Comparison of ENCODE assay signal across 9 cellular contexts in the genomic region with DNA sequence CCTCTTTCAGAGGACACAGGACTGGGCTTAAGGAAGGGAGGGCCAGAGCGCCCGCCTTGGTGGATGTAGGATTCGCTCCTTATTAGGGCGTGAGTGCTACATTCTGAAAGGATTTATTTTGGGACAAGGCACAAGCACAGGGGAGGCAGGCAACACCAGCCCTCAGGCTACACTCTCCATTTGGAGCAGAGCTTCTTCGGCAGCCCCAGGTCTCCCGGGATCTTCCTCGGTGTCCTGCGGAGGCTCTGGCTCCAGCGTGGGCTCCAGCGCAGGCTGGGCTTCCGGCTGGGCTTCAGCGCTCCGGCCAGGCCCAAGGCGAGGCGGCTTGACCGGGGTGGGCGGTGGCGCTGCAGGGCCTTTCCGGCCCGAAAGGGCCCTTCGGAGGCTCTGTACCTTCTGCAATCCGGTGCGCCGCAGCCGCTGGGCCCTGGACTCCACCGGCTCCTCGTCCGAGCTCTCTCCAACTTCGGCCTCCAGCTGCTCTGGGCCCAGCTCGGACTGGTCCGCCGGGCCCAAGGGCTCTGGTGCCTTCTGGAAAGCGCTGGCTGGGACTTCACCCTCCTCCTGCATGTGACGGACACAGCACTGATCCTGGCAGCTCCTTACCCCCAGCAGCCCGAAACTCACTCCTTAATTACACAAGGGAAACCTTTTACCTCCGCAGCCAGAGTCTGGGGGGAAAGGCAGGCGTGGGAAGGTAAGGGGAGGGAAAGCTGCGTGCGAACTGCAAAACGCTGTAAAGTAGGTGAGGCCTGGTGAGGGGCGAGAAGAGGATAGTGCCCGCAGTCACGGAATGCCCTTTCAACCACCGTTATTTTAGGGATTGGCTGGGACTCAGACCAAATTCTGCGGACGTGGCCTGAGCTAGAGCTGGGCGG. TPM values are rescaled to one million over a fixed set of nuclear protein-coding genes. Genes with fewer than 3 reads are reported as not detected.
A peak's percentile ranks its signal among the peaks of the same experiment; 100 is the strongest.
DNase-seq lines count a peak whose midpoint lies in the region; ATAC-seq and TF ChIP-seq lines count a peak whose summit lies in the region.
"Had no signal": no experiment of that assay in that cellular context is flagged by ENCODE, and none has a peak within 500 bp of the region (broad histone marks: within the 10 kb centered on the region; RNA-seq: fewer than 3 reads in every experiment).

No MANE protein-coding gene starts in this region.

- H3K27ac ChIP-seq in CD4-positive, CD25-positive, alpha-beta regulatory T cell (ENCODE audit: insufficient read depth, low read length, poor library complexity, severe bottlenecking) = no peak overlapping the region
- peak overlapping the region; percentile 88 to 93 for H3K27ac ChIP-seq in esophagus (ENCODE audit: low read depth in 2 of 2, low read length in 1 of 2)

- no peaks in the 10 kb centered on the region for H3K9me3 ChIP-seq in CD4-positive, CD25-positive, alpha-beta regulatory T cell (ENCODE audit: control insufficient read depth in 2 of 2, low read length in 2 of 2)
- H3K9me3 ChIP-seq in esophagus (ENCODE audit: control insufficient read depth in 2 of 2, insufficient read depth in 1 of 2, low read depth in 1 of 2, low read length in 1 of 2) = no peaks in the 10 kb centered on the region

- no peak for TF ChIP-seq CTCF in neural crest cell (conservative IDR thresholded peaks at IDR 0.05)

- no peak for ATAC-seq in CD4-positive, CD25-positive, alpha-beta regulatory T cell (ENCODE audit: low read depth in 2 of 2)
- ATAC-seq in GM21381 (IDR thresholded peaks at IDR 0.05; ENCODE audit: unreplicated experiment) = no peak
- no peak for ATAC-seq in GM18870 (IDR thresholded peaks at IDR 0.05; ENCODE audit: unreplicated experiment)
- no peak for ATAC-seq in GM19397 (IDR thresholded peaks at IDR 0.05; ENCODE audit: unreplicated experiment)

- peak overlapping the region in 1 of 3 donors; percentile 62 for H3K27ac Mint-ChIP-seq in CD4-positive, CD25-positive, alpha-beta regulatory T cell
- peak overlapping the region; percentile 94 for H3K27ac Mint-ChIP-seq in neural crest cell (ENCODE audit: unreplicated experiment)

- H3K4me1 Mint-ChIP-seq in CD4-positive, CD25-positive, alpha-beta regulatory T cell = peaks cover 4 to 27% (median 13%) of the 10 kb centered on the region in 4 donors
- peaks cover 38% of the 10 kb centered on the region for H3K4me1 Mint-ChIP-seq in neural crest cell

- peaks cover 50% of the 10 kb centered on the region for H3K27me3 Mint-ChIP-seq in CD4-positive, CD25-positive, alpha-beta regulatory T cell
- peaks cover 29% of the 10 kb centered on the region for H3K27me3 Mint-ChIP-seq in neural crest cell (ENCODE audit: low read depth)

- H3K4me3 ChIP-seq in CD4-positive, CD25-positive, alpha-beta regulatory T cell (ENCODE audit: low read depth, low read length) = no peak overlapping the region
- H3K4me3 ChIP-seq in esophagus (ENCODE audit: low read depth in 1 of 2, low read length in 2 of 2) = peak overlapping the region; percentile 37 to 59

- H3K36me3 Mint-ChIP-seq in CD4-positive, CD25-positive, alpha-beta regulatory T cell = no peaks in the 10 kb centered on the region
- no peaks in the 10 kb centered on the region for H3K36me3 Mint-ChIP-seq in neural crest cell (ENCODE audit: low read depth)
- H3K36me3 Mint-ChIP-seq: brain had no signal

- H3K4me1 ChIP-seq in CD4-positive, CD25-positive, alpha-beta regulatory T cell (ENCODE audit: control insufficient read depth, insufficient read depth, low read length, poor library complexity, severe bottlenecking) = peaks cover 21% of the 10 kb centered on the region
- H3K4me1 ChIP-seq in esophagus (ENCODE audit: control insufficient read depth in 2 of 2, insufficient read depth in 2 of 2, low read length in 1 of 2) = peaks cover 3 to 10% of the 10 kb centered on the region in 2 donors

- peak in 1 of 3 donors; percentile 4 for DNase-seq in CD4-positive, CD25-positive, alpha-beta regulatory T cell
- DNase-seq in RPMI7951 (ENCODE audit: low read depth) (peak; percentile 64), neural crest cell (ENCODE audit: low read depth, low spot score) (peak; percentile 32), NCI-H345 (lab: John Stamatoyannopoulos, UW) (no peak)

- no peaks in the 10 kb centered on the region for H3K9me3 Mint-ChIP-seq in CD4-positive, CD25-positive, alpha-beta regulatory T cell
- H3K9me3 Mint-ChIP-seq in neural crest cell = no peaks in the 10 kb centered on the region

- 9 to 20% methylated on average over 47 of the region's 47 CpGs for WGBS in esophagus, 2 donors

- peak overlapping the region in 3 of 4 donors; percentile 63 to 86 (median 78) for H3K4me3 Mint-ChIP-seq in CD4-positive, CD25-positive, alpha-beta regulatory T cell
- peak overlapping the region; percentile 79 for H3K4me3 Mint-ChIP-seq in neural crest cell

- no peaks in the 10 kb centered on the region for H3K27me3 ChIP-seq in CD4-positive, CD25-positive, alpha-beta regulatory T cell (ENCODE audit: control insufficient read depth, insufficient read depth, low read length)
- H3K27me3 ChIP-seq in esophagus (ENCODE audit: control insufficient read depth in 1 of 2, insufficient read depth in 2 of 2, low read length in 2 of 2) = no peaks in the 10 kb centered on the region

- no peaks in the 10 kb centered on the region for H3K36me3 ChIP-seq in CD4-positive, CD25-positive, alpha-beta regulatory T cell (ENCODE audit: control insufficient read depth, insufficient read depth, low read length)
- H3K36me3 ChIP-seq in esophagus (ENCODE audit: control insufficient read depth in 2 of 2, insufficient read depth in 2 of 2, low read length in 1 of 2) = no peaks in the 10 kb centered on the region

RNA-seq across cellular contexts. Expression of gene CAVIN3, which starts 1.1 kb away (rescaled TPM):
- total RNA-seq in CD4-positive, CD25-positive, alpha-beta regulatory T cell = 0.79 TPM
- polyA plus RNA-seq in CD4-positive, CD25-positive, alpha-beta regulatory T cell = 1 to 10 TPM; 1.0 to 4.3 (median 1.5) TPM
- total RNA-seq in RPMI7951 (2014; rRNA removed; shearing (Covaris generic)) = 200 and 367 TPM in 2 replicates
- 10 to 100 TPM; 16.7 to 23.0 TPM for polyA plus RNA-seq in esophagus
- 5.8 and 9.9 TPM in 2 replicates for total RNA-seq in neural crest cell

RNA-seq across cellular contexts. Expression of gene CCKBR, which starts 59.6 kb away (rescaled TPM):
- not detected for total RNA-seq in CD4-positive, CD25-positive, alpha-beta regulatory T cell
- polyA plus RNA-seq in CD4-positive, CD25-positive, alpha-beta regulatory T cell = not detected
- not detected in 2 replicates for total RNA-seq in RPMI7951 (2014; rRNA removed; shearing (Covaris generic))
- under 1 TPM in 1 of 2 donors, not detected in 1; 0.08 TPM for polyA plus RNA-seq in esophagus
- 0.51 TPM in 1 of 2 replicates, not detected in the other for total RNA-seq in neural crest cell

Comparison
In these comparisons a context has a peak if more than half of its experiments do, and no peak if none do; other contexts are left out.
1. RNA of gene CAVIN3, which starts 1.1 kb away (total RNA-seq): 200 to 367 TPM in RPMI7951; 5.8 to 9.9 TPM in neural crest cell and 0.79 TPM in CD4-positive, CD25-positive, alpha-beta regulatory T cell (single experiment); every median in the first group is over 10 times any median in the second.